In genomic region chr1:30722175-30722537, GRCh38 we compare ENCODE assay signal across 21 cellular contexts.
DNase-seq lines count a peak whose midpoint lies in the region; ATAC-seq lines count a peak whose summit lies in the region.
"Had no signal": no experiment of that assay in that cellular context is flagged by ENCODE, and none has a peak within 500 bp of the region (broad histone marks: within the 10 kb centered on the region; RNA-seq: fewer than 3 reads in every experiment).

No MANE protein-coding gene starts in this region.

- peaks cover 0 to 45% (median 11%) of the 10 kb centered on the region in 11 experiments; a peak in 13 of 22 replicates for H4K20me1 ChIP-seq in BLaER1 treated with 17β-estradiol and CSF1 and Interleukin-3, amounts not matched to agents 10 nM and 100 nM

- H3K4me3 ChIP-seq in BLaER1 treated with 17β-estradiol and CSF1 and Interleukin-3, amounts not matched to agents 10 nM and 100 nM = no peak overlapping the region
- H3K4me3 ChIP-seq: prostate gland, tibial nerve had no signal

- peaks cover 57 to 86% (median 75%) of the 10 kb centered on the region in 10 experiments for H3K4me1 ChIP-seq in BLaER1 treated with 17β-estradiol and CSF1 and Interleukin-3, amounts not matched to agents 10 nM and 100 nM

- peak; percentile 43 for DNase-seq in DMS153 (lab: John Stamatoyannopoulos, UW)
- DNase-seq in DMS153 treated with DMSO at 0.1 percent for 48 hours (lab: John Stamatoyannopoulos, UW; ENCODE audit: unreplicated experiment) = no peak
- DNase-seq in NCI-H2196 treated with DMSO at 0.1 percent for 48 hours (lab: John Stamatoyannopoulos, UW; ENCODE audit: unreplicated experiment) = peak; percentile 24
- DNase-seq in left kidney (ENCODE audit: low read depth, low spot score) = peak; percentile 77
- DNase-seq in activated naive CD4-positive, alpha-beta T cell treated with Interleukin-2 at 50 U/mL for 16 hours = no peak
- DNase-seq in UCSD-AML1 (lab: John Stamatoyannopoulos, UW; ENCODE audit: unreplicated experiment) = no peak
- DNase-seq: 8988T; activated CD8-positive, alpha-beta T cell treated with anti-CD3 and anti-CD28 coated beads for 36 hours; activated naive CD8-positive, alpha-beta T cell treated with anti-CD3 and anti-CD28 coated beads for 36 hours; activated T-cell treated with anti-CD3 and anti-CD28 coated beads, Interleukin-2, amount 50 U/mL, for 72 hours; brain microvascular endothelial cell; C1 segment of cervical spinal cord; KBM-7; NCI-H226; SHP77 treated with DMSO at 0.1 percent for 48 hours; WERI-Rb-1 had no signal

- peaks cover 0 to 15% (median 0%) of the 10 kb centered on the region in 11 experiments; a peak in 2 of 22 replicates for H3K36me3 ChIP-seq in BLaER1 treated with 17β-estradiol and CSF1 and Interleukin-3, amounts not matched to agents 10 nM and 100 nM
- H3K36me3 ChIP-seq: brain microvascular endothelial cell, prostate gland, WERI-Rb-1 had no signal

- peak overlapping the region in 7 of 11 experiments; percentile 4 to 50 (median 31); a peak in 5 of 22 replicates for H3K9ac ChIP-seq in BLaER1 treated with 17β-estradiol and CSF1 and Interleukin-3, amounts not matched to agents 10 nM and 100 nM

- ATAC-seq in GM21737 (IDR thresholded peaks at IDR 0.05; ENCODE audit: unreplicated experiment) = no peak
- ATAC-seq: activated CD8-positive, alpha-beta T cell treated with anti-CD3 and anti-CD28 coated beads for 36 hours; activated T-cell treated with anti-CD3 and anti-CD28 coated beads, Interleukin-2, amount 50 U/mL, for 72 hours had no signal

- no peaks in the 10 kb centered on the region for H3K9me3 ChIP-seq in BLaER1 treated with 17β-estradiol and CSF1 and Interleukin-3, amounts not matched to agents 10 nM and 100 nM (replicated peaks in 1 of 11)
- H3K9me3 ChIP-seq: prostate gland, tibial nerve had no signal

- peak overlapping the region; percentile 5 to 100 (median 58) for H3K4me2 ChIP-seq in BLaER1 treated with 17β-estradiol and CSF1 and Interleukin-3, amounts not matched to agents 10 nM and 100 nM

- no peak overlapping the region for H3K27ac ChIP-seq in BLaER1 treated with 17β-estradiol and CSF1 and Interleukin-3, amounts not matched to agents 10 nM and 100 nM
- H3K27ac ChIP-seq: brain microvascular endothelial cell, HL-60, prostate gland, tibial nerve, WERI-Rb-1 had no signal

- no peaks in the 10 kb centered on the region for H3K27me3 ChIP-seq in BLaER1 treated with 17β-estradiol and CSF1 and Interleukin-3, amounts not matched to agents 10 nM and 100 nM
- H3K27me3 ChIP-seq: brain microvascular endothelial cell, tibial nerve had no signal

Comparison
In these comparisons a context has a peak if more than half of its experiments do, and no peak if none do; other contexts are left out.
1. DNase-seq: peak in DMS153 (single experiment), NCI-H2196 treated with DMSO at 0.1 percent for 48 hours (single experiment) and left kidney (single experiment); none in DMS153 treated with DMSO at 0.1 percent for 48 hours (single experiment), activated naive CD4-positive, alpha-beta T cell treated with Interleukin-2 at 50 U/mL for 16 hours (single experiment) and UCSD-AML1 (single experiment).